ENCODE assay signal across 12 cellular contexts in genomic region chr12:65827827-65828231, GRCh38. TPM values are rescaled to one million over a fixed set of nuclear protein-coding genes. Genes with fewer than 3 reads are reported as not detected.
A peak's percentile ranks its signal among the peaks of the same experiment; 100 is the strongest.
DNase-seq lines count a peak whose midpoint lies in the region; ATAC-seq and TF ChIP-seq lines count a peak whose summit lies in the region.
"Had no signal": no experiment of that assay in that cellular context is flagged by ENCODE, and none has a peak within 500 bp of the region (broad histone marks: within the 10 kb centered on the region; RNA-seq: fewer than 3 reads in every experiment).

No MANE protein-coding gene starts in this region.

- H3F3A ChIP-seq in SK-N-SH (replicated peaks; ENCODE audit: insufficient read depth) (peaks cover 70% of the 10 kb centered on the region), smooth muscle cell (ENCODE audit: low read depth) (peaks cover 21% of the 10 kb centered on the region)

- H3K27me3 ChIP-seq in SK-N-SH (ENCODE audit: insufficient read depth) (no peaks in the 10 kb centered on the region), smooth muscle cell (ENCODE audit: low read depth) (no peaks in the 10 kb centered on the region)
- H3K27me3 ChIP-seq: ovary had no signal

- peak overlapping the region; percentile 100 for H3K9ac ChIP-seq in SK-N-SH
- H3K9ac ChIP-seq in smooth muscle cell (ENCODE audit: low read depth): peak overlapping the region; percentile 93

- no peak for ATAC-seq in SK-N-SH treated with all-trans-retinoic acid at 6 μM for 48 hours
- ATAC-seq in stimulated activated naive CD8-positive, alpha-beta T cell treated with anti-CD3 and anti-CD28 coated beads, Interleukin-15, Interleukin-2, amounts not matched to agents 100 U/mL and 50 U/mL, for 24 hours: no peak

- H3K4me2 ChIP-seq in SK-N-SH (peak overlapping the region; percentile 84), smooth muscle cell (peak overlapping the region; percentile 95)

- H3K9me3 ChIP-seq in SK-N-SH (no peaks in the 10 kb centered on the region), smooth muscle cell (replicated peaks; ENCODE audit: low read depth) (no peaks in the 10 kb centered on the region)
- H3K9me3 ChIP-seq: ovary had no signal

- H3K9me2 ChIP-seq in SK-N-SH: no peaks in the 10 kb centered on the region

- H3K4me3 ChIP-seq in SK-N-SH (ENCODE audit: low read depth in 2 of 2, low read length in 1 of 2): peak overlapping the region; percentile 72 to 83; a peak in 3 of 4 replicates
- peak overlapping the region; percentile 94 for H3K4me3 ChIP-seq in smooth muscle cell
- H3K4me3 ChIP-seq: ovary had no signal

- H3K9me3 Mint-ChIP-seq in brain: no peaks in the 10 kb centered on the region

- H3K79me2 ChIP-seq in SK-N-SH (ENCODE audit: insufficient read depth): peaks cover 91% of the 10 kb centered on the region
- H3K79me2 ChIP-seq in smooth muscle cell (ENCODE audit: low read depth): peaks cover 80% of the 10 kb centered on the region

- peaks cover 35% of the 10 kb centered on the region for H3K27me3 Mint-ChIP-seq in brain

- TF ChIP-seq CTCF in SK-N-SH (IDR thresholded peaks at IDR 0.05) (no peak), brain (conservative IDR thresholded peaks at IDR 0.05) (no peak), smooth muscle cell (IDR thresholded peaks at IDR 0.05; ENCODE audit: borderline replicate concordance, insufficient read depth, poor library complexity, severe bottlenecking) (no peak)

- POLR2A ChIA-PET in SK-N-SH (lab: Yijun Ruan, JAX): interaction anchor here (0.6 kb wide), 1 partner anchor 150 kb away, joined by 3 read pairs; no protein-coding TSS in a partner anchor

- peak overlapping the region; percentile 18 to 98 (median 94) for H3K4me3 Mint-ChIP-seq in brain

- peaks cover 16% of the 10 kb centered on the region for H3K36me3 Mint-ChIP-seq in brain

- CTCF ChIA-PET in SK-N-SH (lab: Yijun Ruan, JAX): no interaction called here

- TF ChIP-seq RAD21 in SK-N-SH (IDR thresholded peaks at IDR 0.05; ENCODE audit: low read length): no peak

- DNase-seq in SK-N-SH (no peak), iPS-NIHi7 (ENCODE audit: extremely low spot score) (peak; percentile 18), smooth muscle cell (lab: John Stamatoyannopoulos, UW; ENCODE audit: unreplicated experiment) (no peak), HuH-7 (ENCODE audit: low spot score) (no peak), T1000 (lab: John Stamatoyannopoulos, UW) (no peak)
- no peak for DNase-seq in stimulated activated naive CD8-positive, alpha-beta T cell treated with anti-CD3 and anti-CD28 coated beads, Interleukin-15, Interleukin-2, amounts not matched to agents 100 U/mL and 50 U/mL, for 24 hours
- DNase-seq: DND-41, ovary had no signal

- TF ChIP-seq EP300 in SK-N-SH (IDR thresholded peaks at IDR 0.05; ENCODE audit: borderline replicate concordance in 1 of 2, low read depth in 1 of 2, low read length in 1 of 2): no peak

- WGBS in SK-N-SH (ENCODE audit: low lambda C conversion rate): 21% methylated on average over 3 of the region's 3 CpGs
- 6% methylated on average over 3 of the region's 3 CpGs for WGBS in smooth muscle cell (ENCODE audit: low lambda C conversion rate)

- H3K27ac ChIP-seq in SK-N-SH (ENCODE audit: low read depth in 2 of 2, low read length in 1 of 2) (peak overlapping the region; percentile 91 to 95), smooth muscle cell (ENCODE audit: low read depth) (peak overlapping the region; percentile 88)
- H3K27ac ChIP-seq: 22Rv1, ovary, RWPE1 had no signal

- peaks cover 49% of the 10 kb centered on the region for H3K4me1 Mint-ChIP-seq in brain

- H2AFZ ChIP-seq in SK-N-SH (ENCODE audit: low read depth) (no peak overlapping the region), smooth muscle cell (ENCODE audit: low read depth) (no peak overlapping the region)

- H3K36me3 ChIP-seq in SK-N-SH (replicated peaks in 1 of 2; ENCODE audit: control insufficient read depth in 1 of 2, insufficient read depth in 2 of 2, low read length in 1 of 2): peaks cover 29 to 64% of the 10 kb centered on the region in 2 experiments
- H3K36me3 ChIP-seq in smooth muscle cell (ENCODE audit: low read depth): peaks cover 12% of the 10 kb centered on the region
- H3K36me3 ChIP-seq: ovary had no signal

- H3K4me1 ChIP-seq in SK-N-SH (ENCODE audit: control insufficient read depth in 1 of 2, insufficient read depth in 2 of 2, low read depth in 1 of 2, low read length in 1 of 2) (peaks cover 0 to 32% of the 10 kb centered on the region in 2 experiments; a peak in 3 of 4 replicates), smooth muscle cell (ENCODE audit: low read depth) (peaks cover 40% of the 10 kb centered on the region)

- peaks cover 26% of the 10 kb centered on the region for H4K20me1 ChIP-seq in SK-N-SH (ENCODE audit: insufficient read depth)
- no peaks in the 10 kb centered on the region for H4K20me1 ChIP-seq in smooth muscle cell (ENCODE audit: low read depth)

- peak overlapping the region in 4 of 5 experiments; percentile 43 to 98 (median 82) for H3K27ac Mint-ChIP-seq in brain

TF ChIP-seq in SK-N-SH, 30 proteins besides CTCF, POLR2A, EP300 and RAD21:
- TF ChIP-seq RFX5 (IDR thresholded peaks at IDR 0.05; ENCODE audit: low read length) (no peak), POLR2AphosphoS5 (IDR thresholded peaks at IDR 0.05; ENCODE audit: low read depth, low read length) (peak; percentile 53; the same call in 1 of the 2 replicates)

TF ChIP-seq in SK-N-SH treated with all-trans-retinoic acid at 6 μM for 48 hours, 23 proteins besides CTCF, POLR2A, EP300 and RAD21:
- TF ChIP-seq TCF4 (CRISPR knock-in tag; IDR thresholded peaks at IDR 0.05; ENCODE audit: borderline replicate concordance) (no peak), ZFP3 (CRISPR knock-in tag; IDR thresholded peaks at IDR 0.05) (no peak), PPARA (CRISPR knock-in tag; IDR thresholded peaks at IDR 0.05; ENCODE audit: borderline replicate concordance) (no peak), ZFP30 (CRISPR knock-in tag; IDR thresholded peaks at IDR 0.05) (no peak), CSRNP3 (CRISPR knock-in tag; IDR thresholded peaks at IDR 0.05) (no peak), TSHZ2 (CRISPR knock-in tag; IDR thresholded peaks at IDR 0.05) (no peak)

RNA-seq across cellular contexts. Expression of gene HMGA2, which starts 3.5 kb away (rescaled TPM):
- polyA plus RNA-seq in SK-N-SH (2012; rRNA removed): 48.0 and 57.0 TPM in 2 replicates
- polyA plus RNA-seq in SK-N-SH (2012; cell fraction: cytosol; rRNA removed): 45.5 and 51.2 TPM in 2 replicates
- 98.5 and 146 TPM in 2 replicates for polyA plus RNA-seq in SK-N-SH (2012; cell fraction: nucleus; rRNA removed)
- polyA plus RNA-seq in brain (ENCODE audit: insufficient read depth, low read depth, low replicate concordance): not detected
- total RNA-seq in smooth muscle cell: 354 and 393 TPM in 2 replicates
- polyA plus RNA-seq in smooth muscle cell: 44.9 and 54.8 TPM in 2 replicates

Comparison
In these comparisons a context has a peak if more than half of its experiments do, and no peak if none do; other contexts are left out.
1. RNA of gene HMGA2, which starts 3.5 kb away (polyA plus RNA-seq): 45.5 to 146 TPM in SK-N-SH and 44.9 to 54.8 TPM in smooth muscle cell; not detected in brain (single experiment); every median in the first group is over 10 times any median in the second.